21 cellular contexts compared by ENCODE assay signal in the genomic region with DNA sequence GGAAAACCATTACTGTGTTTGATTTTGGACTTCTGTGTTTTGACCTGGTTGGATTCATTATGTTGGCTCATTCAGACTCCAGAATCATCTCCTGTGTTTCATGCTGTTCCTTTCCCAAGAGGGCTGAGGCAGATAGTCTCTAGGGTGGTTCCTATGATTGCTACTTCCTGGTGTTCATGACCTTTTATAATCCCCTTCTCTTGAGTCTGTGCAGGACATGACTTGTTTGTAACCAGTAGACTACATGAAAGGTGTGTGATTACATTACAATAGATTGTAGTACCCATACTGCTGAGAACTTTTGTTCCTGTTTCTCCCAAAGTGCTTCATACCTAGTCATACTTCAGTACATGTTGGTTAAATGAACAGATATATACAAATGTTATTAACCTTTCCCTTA.
"Had no signal": no experiment of that assay in that cellular context is flagged by ENCODE, and none has a peak within 500 bp of the region (broad histone marks: within the 10 kb centered on the region; RNA-seq: fewer than 3 reads in every experiment).

No MANE protein-coding gene starts in this region.

- H3K9me3 ChIP-seq: body of pancreas, heart left ventricle, left lung, right atrium auricular region had no signal

- H3K36me3 ChIP-seq: heart left ventricle, left lung, right atrium auricular region had no signal

- DNase-seq: activated CD4-positive, alpha-beta T cell treated with anti-CD3 and anti-CD28 coated beads, Interleukin-2, amount 50 U/mL, for 48 hours; activated CD8-positive, alpha-beta memory T cell treated with anti-CD3 and anti-CD28 coated beads, Interleukin-2, amount 10 ng/mL, durations not matched to agents 7 days and 5 days; activated effector memory CD4-positive, alpha-beta T cell treated with anti-CD3 and anti-CD28 coated beads, Interleukin-2, amount 50 U/mL, for 16 hours; activated T-cell treated with anti-CD3 and anti-CD28 coated beads, Interleukin-2, amount 50 U/mL, for 4 hours; amniotic stem cell; body of pancreas; cerebellar nuclear complex; foreskin melanocyte; heart left ventricle; left lung; mesenchymal stem cell; nucleus accumbens; stimulated activated CD4-positive, alpha-beta T cell treated with anti-CD3 and anti-CD28 coated beads, Interleukin-1b, Interleukin-23, amount 100 ng/mL, for 48 hours; stimulated activated naive B cell treated with anti-CD40 and anti-IgM and Interleukin-4, amounts not matched to agents 10 μg/mL and 1 μg/mL and 100 μg/mL, for 72 hours; substantia nigra; trophoblast cell had no signal

- H3K4me1 ChIP-seq: body of pancreas, heart left ventricle, left lung, right atrium auricular region had no signal

- ATAC-seq: activated CD4-positive, CD25-positive, alpha-beta regulatory T cell treated with anti-CD3 and anti-CD28 coated beads, Interleukin-2, amount 50 U/mL, for 24 hours; activated CD8-positive, alpha-beta memory T cell treated with anti-CD3 and anti-CD28 coated beads, Interleukin-2, amount 10 ng/mL, durations not matched to agents 7 days and 5 days; activated naive CD4-positive, alpha-beta T cell treated with anti-CD3 and anti-CD28 coated beads, Interleukin-2, amount 50 U/mL, for 72 hours; activated T-cell treated with anti-CD3 and anti-CD28 coated beads, Interleukin-2, amount 50 U/mL, for 4 hours; body of pancreas; heart left ventricle; left lung; natural killer cell treated with Interleukin-12 subunit alpha and Interleukin-12 subunit beta and Interleukin-15 and Interleukin-18, amount 100 ng/mL, for 72 hours; stimulated activated naive B cell treated with anti-CD40 and anti-IgM and Interleukin-4, amounts not matched to agents 10 μg/mL and 1 μg/mL and 100 μg/mL, for 72 hours had no signal

- H3K4me3 ChIP-seq: body of pancreas, heart left ventricle, left lung, right atrium auricular region, smooth muscle cell had no signal

- H3K27me3 ChIP-seq: body of pancreas, heart left ventricle, left lung, right atrium auricular region had no signal

- H3K27ac ChIP-seq: body of pancreas, heart left ventricle, left lung, right atrium auricular region had no signal
